In genomic region chr1:37484325-37485051, GRCh38 we compare ENCODE assay signal across 11 cellular contexts. TPM values are rescaled to one million over a fixed set of nuclear protein-coding genes. Genes with fewer than 3 reads are reported as not detected.
A peak's percentile ranks its signal among the peaks of the same experiment; 100 is the strongest.
DNase-seq lines count a peak whose midpoint lies in the region; ATAC-seq, FAIRE-seq and TF ChIP-seq lines count a peak whose summit lies in the region.
"Had no signal": no experiment of that assay in that cellular context is flagged by ENCODE, and none has a peak within 500 bp of the region (broad histone marks: within the 10 kb centered on the region; RNA-seq: fewer than 3 reads in every experiment).

No MANE protein-coding gene starts in this region.

- ATAC-seq in T-cell (replicated peaks in 1 of 4) (no peak), psoas muscle (peak in 1 of 4 donors; percentile 1)

- no peak for FAIRE-seq in frontal cortex (lab: Jason Lieb, UNC)
- FAIRE-seq: G401.6 had no signal

- no peaks in the 10 kb centered on the region for H3K9me3 ChIP-seq in psoas muscle

- peak in 1 of 34 experiments; percentile 6 for DNase-seq in T-cell
- DNase-seq in epithelial cell of prostate (ENCODE audit: low read depth, low spot score) = no peak
- peak in 1 of 2 donors; percentile 28 for DNase-seq in psoas muscle
- DNase-seq in NCI-H446 (lab: John Stamatoyannopoulos, UW) = no peak
- DNase-seq in frontal cortex (ENCODE audit: low spot score in 2 of 2) = no peak
- no peak for DNase-seq in NCI-H446 treated with DMSO at 0.1 percent for 48 hours (lab: John Stamatoyannopoulos, UW)
- DNase-seq in mucosa of gallbladder (ENCODE audit: low spot score) = no peak
- DNase-seq: dorsolateral prefrontal cortex, NCI-H1694 had no signal

- peaks cover 9 to 63% of the 10 kb centered on the region in 2 donors for H3K36me3 ChIP-seq in psoas muscle (ENCODE audit: insufficient read depth in 1 of 2, low read depth in 1 of 2)

- peak; percentile 5 for TF ChIP-seq POLR2A in GM18526 (IDR thresholded peaks at IDR 0.05; ENCODE audit: extremely low read depth, insufficient read length)

- H3K27ac ChIP-seq in epithelial cell of prostate (peak overlapping the region; percentile 99), psoas muscle (peak overlapping the region; percentile 84)
- H3K27ac ChIP-seq: dorsolateral prefrontal cortex had no signal

- no peak for TF ChIP-seq CTCF in psoas muscle (IDR thresholded peaks at IDR 0.05)

- CTCF ChIA-PET in T-cell (lab: Charles Lee) = interaction anchor here (0.6 to 1.7 kb wide), 3 partner anchors 9 to 119 kb away, joined by 3 to 4 read pairs (median 4); no protein-coding TSS in a partner anchor

- H3K4me1 ChIP-seq in psoas muscle = peaks cover 45% of the 10 kb centered on the region

- peaks cover 21% of the 10 kb centered on the region for H3K36me3 Mint-ChIP-seq in T-cell

- intact Hi-C loops in psoas muscle (cut with DNase I) = no loop called here

- POLR2A ChIA-PET in T-cell (lab: Charles Lee) = interaction anchor here in 1 of 2 donors (1.5 kb wide), 1 partner anchor 9 kb away, joined by 6 read pairs; no protein-coding TSS in a partner anchor

- peak overlapping the region; percentile 58 to 84 for H3K27ac Mint-ChIP-seq in T-cell

- H3K4me1 Mint-ChIP-seq in T-cell = peaks cover 39 to 43% (median 39%) of the 10 kb centered on the region in 3 donors

- 76 to 80% (median 76%) methylated on average over 7 of the region's 7 CpGs for WGBS in psoas muscle, 3 donors

- H3K4me3 Mint-ChIP-seq in T-cell = peak overlapping the region in 1 of 3 donors; percentile 13

- no peak overlapping the region for H3K4me3 ChIP-seq in psoas muscle
- H3K4me3 ChIP-seq: dorsolateral prefrontal cortex had no signal

- H3K9me3 Mint-ChIP-seq in T-cell = no peaks in the 10 kb centered on the region

- no peaks in the 10 kb centered on the region for H3K27me3 ChIP-seq in psoas muscle (ENCODE audit: insufficient read depth in 3 of 3, low read length in 2 of 3)
- H3K27me3 ChIP-seq: dorsolateral prefrontal cortex had no signal

- no peaks in the 10 kb centered on the region for H3K27me3 Mint-ChIP-seq in T-cell

RNA-seq across cellular contexts. Expression of gene ZC3H12A, which starts 10.1 kb away (rescaled TPM):
- total RNA-seq in T-cell = 100 to 1,000 TPM in 2 of 5 donors, 10 to 100 TPM in 3; 49.5 to 131 (median 53.5) TPM
- total RNA-seq in psoas muscle = 10 to 100 TPM in 3 of 4 donors, 1 to 10 TPM in 1; 1.9 to 30.2 (median 15.6) TPM
- 10 to 100 TPM in 1 of 3 donors, 1 to 10 TPM in 2; 3.2 to 23.3 (median 3.7) TPM for polyA plus RNA-seq in psoas muscle
- total RNA-seq in frontal cortex = 0.41 TPM
- total RNA-seq in mucosa of gallbladder = 17.6 TPM

RNA-seq across cellular contexts. Expression of gene MEAF6, which starts 30.1 kb away (rescaled TPM):
- total RNA-seq in T-cell = 10 to 100 TPM; 54.0 to 86.3 (median 84.9) TPM
- total RNA-seq in psoas muscle = 10 to 100 TPM; 27.2 to 35.5 (median 33.0) TPM
- polyA plus RNA-seq in psoas muscle = 100 to 1,000 TPM in 1 of 3 donors, 10 to 100 TPM in 2; 33.8 to 109 (median 43.1) TPM
- 147 TPM for total RNA-seq in frontal cortex
- total RNA-seq in mucosa of gallbladder = 74.2 TPM
